ENCODE assay signal across 10 cellular contexts in the genomic region with DNA sequence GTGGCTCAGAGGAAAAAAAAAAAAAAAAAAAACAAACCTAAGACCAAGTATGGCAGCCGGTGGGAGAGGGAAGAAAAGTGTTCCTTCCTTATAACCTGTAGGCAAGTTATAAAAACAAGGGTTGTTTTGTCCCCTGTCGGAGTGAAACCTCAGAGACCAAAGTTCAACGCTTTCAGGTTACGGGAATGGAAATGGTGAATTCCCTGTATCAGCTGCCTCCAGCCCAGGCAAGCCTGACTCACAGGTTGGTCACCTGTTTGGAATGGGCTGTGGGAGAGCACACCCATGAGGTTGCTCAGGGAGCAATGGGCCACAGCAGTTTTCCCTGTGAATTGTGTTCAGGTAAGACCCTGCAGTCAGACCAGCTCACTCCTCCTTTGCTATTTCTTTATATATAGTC.
A peak's percentile ranks its signal among the peaks of the same experiment; 100 is the strongest.
DNase-seq lines count a peak whose midpoint lies in the region; ATAC-seq, FAIRE-seq and TF ChIP-seq lines count a peak whose summit lies in the region.
"Had no signal": no experiment of that assay in that cellular context is flagged by ENCODE, and none has a peak within 500 bp of the region (broad histone marks: within the 10 kb centered on the region; RNA-seq: fewer than 3 reads in every experiment).

No MANE protein-coding gene starts in this region.

- H3K27ac ChIP-seq in epithelial cell of prostate: peak overlapping the region; percentile 80
- H3K27ac ChIP-seq: gastroesophageal sphincter had no signal

- peaks cover 7% of the 10 kb centered on the region for H3K36me3 Mint-ChIP-seq in mesothelial cell of epicardium

- FAIRE-seq in RCC 7860 (lab: Jason Lieb, UNC): peak; percentile 93

- ATAC-seq in GM18517 (IDR thresholded peaks at IDR 0.05; ENCODE audit: unreplicated experiment): no peak
- no peak for ATAC-seq in GM21390 (IDR thresholded peaks at IDR 0.05; ENCODE audit: unreplicated experiment)
- ATAC-seq: gastroesophageal sphincter had no signal

- peaks cover 6% of the 10 kb centered on the region for H3K4me1 Mint-ChIP-seq in mesothelial cell of epicardium

- no peaks in the 10 kb centered on the region for H3K36me3 ChIP-seq in H7 (replicated peaks; ENCODE audit: control insufficient read depth, insufficient read depth, low read length)
- H3K36me3 ChIP-seq: gastroesophageal sphincter had no signal

- peak; percentile 38 for DNase-seq in H7
- DNase-seq in RCC 7860 (ENCODE audit: low spot score): peak; percentile 91
- DNase-seq in epithelial cell of prostate (ENCODE audit: low read depth, low spot score): peak; percentile 81
- peak; percentile 81 for DNase-seq in retinal pigment epithelial cell (ENCODE audit: low read depth)
- no peak for DNase-seq in effector CD4-positive, alpha-beta T cell
- DNase-seq in mesothelial cell of epicardium (ENCODE audit: low spot score in 2 of 2, unreplicated experiment in 2 of 2): no peak
- DNase-seq: activated gamma-delta T cell had no signal

- no peaks in the 10 kb centered on the region for H3K27me3 ChIP-seq in H7 (ENCODE audit: control insufficient read depth, insufficient read depth, low read length)
- H3K27me3 ChIP-seq: gastroesophageal sphincter had no signal

- H3K27me3 Mint-ChIP-seq in mesothelial cell of epicardium (ENCODE audit: low read depth): no peaks in the 10 kb centered on the region

- no peak overlapping the region for H3K27ac Mint-ChIP-seq in mesothelial cell of epicardium

- H3K4me3 Mint-ChIP-seq in mesothelial cell of epicardium: no peak overlapping the region

- TF ChIP-seq CTCF in retinal pigment epithelial cell (conservative IDR thresholded peaks at IDR 0.05; ENCODE audit: low read depth, low read length) (peak; percentile 26), mesothelial cell of epicardium (IDR thresholded peaks at IDR 0.05; ENCODE audit: unreplicated experiment) (no peak)

- H3K4me3 ChIP-seq in H7 (ENCODE audit: insufficient read depth, low read depth, low read length): no peak overlapping the region
- no peak overlapping the region for H3K4me3 ChIP-seq in retinal pigment epithelial cell (ENCODE audit: low read length)
- H3K4me3 ChIP-seq: gastroesophageal sphincter had no signal

- peaks cover 16% of the 10 kb centered on the region for H3K9me3 Mint-ChIP-seq in mesothelial cell of epicardium

Comparison
In these comparisons a context has a peak if more than half of its experiments do, and no peak if none do; other contexts are left out.
1. DNase-seq: peak in H7 (single experiment), RCC 7860 (single experiment), epithelial cell of prostate (single experiment) and retinal pigment epithelial cell (single experiment); none in effector CD4-positive, alpha-beta T cell (single experiment) and mesothelial cell of epicardium (0 of 2).